In the genomic region with DNA sequence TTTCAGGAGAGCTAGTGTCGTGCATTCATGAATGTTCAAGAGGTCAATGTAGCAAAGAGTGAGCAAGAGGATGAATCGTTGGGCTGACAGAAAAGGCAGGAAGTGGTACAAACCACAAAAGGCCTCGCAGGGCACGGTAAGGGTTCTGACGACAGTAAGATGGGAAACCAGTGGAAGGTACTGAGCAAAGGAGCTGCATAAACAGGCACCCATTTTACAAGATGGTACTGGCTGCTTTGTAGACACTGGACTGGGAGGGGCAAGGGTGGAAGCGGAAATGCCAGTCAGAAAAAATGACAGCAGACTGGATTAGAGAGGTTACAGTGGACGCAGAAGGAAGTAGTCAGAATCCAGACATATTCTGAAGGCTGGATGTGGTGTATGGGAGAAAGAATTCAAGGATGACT, we compare ENCODE assay signal across 8 cellular contexts.
DNase-seq lines count a peak whose midpoint lies in the region; ATAC-seq, FAIRE-seq and TF ChIP-seq lines count a peak whose summit lies in the region.

No MANE protein-coding gene starts in this region.

- ATAC-seq in HG02763 (IDR thresholded peaks at IDR 0.05; ENCODE audit: unreplicated experiment), result peak; percentile 94

- H3K4me3 ChIP-seq in fibroblast of the aortic adventitia (ENCODE audit: low read depth, low read length), result no peak overlapping the region

- DNase-seq in GM18507 (ENCODE audit: extremely low spot score, insufficient read length, low read depth), result peak; percentile 45
- DNase-seq in NCI-H226, result peak; percentile 91
- peak; percentile 3 to 9 for DNase-seq in activated CD8-positive, alpha-beta memory T cell treated with anti-CD3 and anti-CD28 coated beads for 1 hour (ENCODE audit: extremely low read depth in 1 of 2, low read depth in 1 of 2)
- peak; percentile 72 for DNase-seq in fibroblast of the aortic adventitia (ENCODE audit: low read depth)
- DNase-seq in stimulated activated CD4-positive, alpha-beta T cell treated with anti-CD3 and anti-CD28 coated beads, TNF-alpha, amount 100 ng/mL, for 48 hours (ENCODE audit: low read depth in 3 of 3), result peak; percentile 24 to 74 (median 51)
- no peak for DNase-seq in cerebellar nuclear complex (lab: John Stamatoyannopoulos, UW)
- no peak for DNase-seq in caudate nucleus (lab: John Stamatoyannopoulos, UW)

- H3K27ac ChIP-seq in caudate nucleus (ENCODE audit: low read depth, low read length), result no peak overlapping the region

- TF ChIP-seq CTCF in fibroblast of the aortic adventitia (IDR thresholded peaks at IDR 0.05; ENCODE audit: insufficient read depth, low read length), result no peak

- FAIRE-seq in GM18507 (lab: Jason Lieb, UNC), result peak; percentile 96

Comparison
In these comparisons a context has a peak if more than half of its experiments do, and no peak if none do; other contexts are left out.
1. DNase-seq: peak in GM18507 (single experiment), NCI-H226 (single experiment), activated CD8-positive, alpha-beta memory T cell treated with anti-CD3 and anti-CD28 coated beads for 1 hour (2 of 2), fibroblast of the aortic adventitia (single experiment) and stimulated activated CD4-positive, alpha-beta T cell treated with anti-CD3 and anti-CD28 coated beads, TNF-alpha, amount 100 ng/mL, for 48 hours (3 of 3); none in cerebellar nuclear complex (0 of 2) and caudate nucleus (0 of 61).